Comparison of ENCODE assay signal across 9 cellular contexts in the genomic region with DNA sequence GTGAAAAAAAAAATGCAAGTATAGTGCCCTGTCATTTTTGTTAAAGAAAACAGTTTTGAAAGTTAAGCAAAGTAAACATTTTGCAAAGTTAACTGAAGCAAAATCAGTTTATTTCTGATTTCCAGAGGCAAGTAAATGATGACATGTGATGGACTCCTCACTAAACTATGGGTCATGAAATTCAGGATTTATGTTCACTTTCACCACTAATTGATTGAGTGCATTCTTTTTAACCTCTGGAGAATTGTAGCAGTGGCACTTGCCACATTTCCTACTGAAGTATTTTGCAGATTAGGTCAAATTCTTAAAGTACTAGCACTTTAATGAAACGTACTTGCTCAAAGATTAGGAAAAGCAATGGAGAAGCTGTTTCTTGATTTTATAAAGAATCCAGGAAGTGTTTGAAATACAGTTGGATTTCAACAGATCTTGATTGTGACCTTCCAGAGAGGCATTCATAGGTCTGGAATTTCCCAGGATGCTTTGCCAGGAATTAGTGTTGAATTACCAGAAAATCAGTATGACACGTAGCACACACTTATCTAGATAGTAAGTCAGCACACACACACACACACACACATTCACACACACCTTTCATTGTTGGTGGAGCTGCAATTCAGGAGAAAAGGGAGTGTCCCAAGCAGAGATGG.
DNase-seq lines count a peak whose midpoint lies in the region; ATAC-seq and TF ChIP-seq lines count a peak whose summit lies in the region.
"Had no signal": no experiment of that assay in that cellular context is flagged by ENCODE, and none has a peak within 500 bp of the region (broad histone marks: within the 10 kb centered on the region; RNA-seq: fewer than 3 reads in every experiment).

No MANE protein-coding gene starts in this region.

- H3K4me3 ChIP-seq in RWPE2 (ENCODE audit: severe bottlenecking) (no peak overlapping the region), fibroblast of villous mesenchyme (ENCODE audit: low read depth, low read length) (no peak overlapping the region), psoas muscle (peak overlapping the region; percentile 26)

- 2 to 7% (median 6%) methylated on average over 2 of the region's 2 CpGs for WGBS in psoas muscle, 3 donors

- no peaks in the 10 kb centered on the region for H3K4me1 Mint-ChIP-seq in activated CD8-positive, alpha-beta memory T cell treated with anti-CD3 and anti-CD28 coated beads, Interleukin-2, amount 10 ng/mL, durations not matched to agents 7 days and 5 days

- no peaks in the 10 kb centered on the region for H3K36me3 Mint-ChIP-seq in activated CD8-positive, alpha-beta memory T cell treated with anti-CD3 and anti-CD28 coated beads, Interleukin-2, amount 10 ng/mL, durations not matched to agents 7 days and 5 days

- H3K36me3 ChIP-seq in RWPE2 (ENCODE audit: low read depth) (no peaks in the 10 kb centered on the region), psoas muscle (ENCODE audit: insufficient read depth in 1 of 2, low read depth in 1 of 2) (no peaks in the 10 kb centered on the region)

- H3K27me3 Mint-ChIP-seq in activated CD8-positive, alpha-beta memory T cell treated with anti-CD3 and anti-CD28 coated beads, Interleukin-2, amount 10 ng/mL, durations not matched to agents 7 days and 5 days = no peaks in the 10 kb centered on the region

- no peaks in the 10 kb centered on the region for H3K9me3 ChIP-seq in RWPE2 (ENCODE audit: severe bottlenecking)
- H3K9me3 ChIP-seq in psoas muscle = no peaks in the 10 kb centered on the region

- no peak overlapping the region for H3K4me3 Mint-ChIP-seq in activated CD8-positive, alpha-beta memory T cell treated with anti-CD3 and anti-CD28 coated beads, Interleukin-2, amount 10 ng/mL, durations not matched to agents 7 days and 5 days

- peak; percentile 88 for ATAC-seq in RWPE2 (ENCODE audit: low read depth)
- peak in 3 of 4 donors; percentile 61 to 74 (median 61) for ATAC-seq in psoas muscle
- no peak for ATAC-seq in activated CD8-positive, alpha-beta memory T cell treated with anti-CD3 and anti-CD28 coated beads, Interleukin-2, amount 10 ng/mL, durations not matched to agents 7 days and 5 days

- no peak for TF ChIP-seq CTCF in RWPE2 (IDR thresholded peaks at IDR 0.05; ENCODE audit: poor library complexity, severe bottlenecking)
- TF ChIP-seq CTCF in fibroblast of villous mesenchyme (IDR thresholded peaks at IDR 0.05; ENCODE audit: insufficient read depth, low read depth, low read length) = no peak
- TF ChIP-seq CTCF in psoas muscle (IDR thresholded peaks at IDR 0.05) = no peak
- no peak for TF ChIP-seq CTCF in GM13976 (IDR thresholded peaks at IDR 0.05; ENCODE audit: borderline replicate concordance, control extremely low read depth, extremely low read depth, insufficient read depth, missing control alignments)

- H3K4me1 ChIP-seq in RWPE2 (ENCODE audit: insufficient read depth, poor library complexity, severe bottlenecking) (peaks cover 19% of the 10 kb centered on the region), psoas muscle (no peaks in the 10 kb centered on the region)

- DNase-seq in EL (peak; percentile 87), RWPE2 (ENCODE audit: low spot score) (peak; percentile 73), fibroblast of villous mesenchyme (ENCODE audit: low read depth) (peak; percentile 88), psoas muscle (no peak), GM13976 (ENCODE audit: low spot score) (no peak), NCI-H774 (lab: John Stamatoyannopoulos, UW) (no peak), NCI-H2029 (lab: John Stamatoyannopoulos, UW) (no peak)
- no peak for DNase-seq in activated CD8-positive, alpha-beta memory T cell treated with anti-CD3 and anti-CD28 coated beads, Interleukin-2, amount 10 ng/mL, durations not matched to agents 7 days and 5 days
- DNase-seq: NCI-H510A treated with DMSO at 0.1 percent for 48 hours had no signal

- H3K27me3 ChIP-seq in RWPE2 (ENCODE audit: insufficient read depth, poor library complexity, severe bottlenecking) (no peaks in the 10 kb centered on the region), psoas muscle (ENCODE audit: insufficient read depth in 3 of 3, low read length in 2 of 3) (no peaks in the 10 kb centered on the region)

- peak overlapping the region; percentile 85 for H3K27ac ChIP-seq in RWPE2 (ENCODE audit: poor library complexity, severe bottlenecking)
- peak overlapping the region; percentile 57 for H3K27ac ChIP-seq in psoas muscle

- no peak overlapping the region for H3K27ac Mint-ChIP-seq in activated CD8-positive, alpha-beta memory T cell treated with anti-CD3 and anti-CD28 coated beads, Interleukin-2, amount 10 ng/mL, durations not matched to agents 7 days and 5 days

- in situ Hi-C loops in GM13976 (cut with MboI; ENCODE audit: low sequenced_read_pairs, unreplicated experiment) = no loop called here

- no peaks in the 10 kb centered on the region for H3K9me3 Mint-ChIP-seq in activated CD8-positive, alpha-beta memory T cell treated with anti-CD3 and anti-CD28 coated beads, Interleukin-2, amount 10 ng/mL, durations not matched to agents 7 days and 5 days (ENCODE audit: low read depth)

- CTCF ChIA-PET in activated CD8-positive, alpha-beta memory T cell treated with anti-CD3 and anti-CD28 coated beads, Interleukin-2, amount 10 ng/mL, durations not matched to agents 7 days and 5 days (lab: Charles Lee) = interaction anchor here (1.1 kb wide), 1 partner anchor 9 kb away, joined by 3 read pairs; no protein-coding TSS in a partner anchor

- intact Hi-C loops in psoas muscle (cut with DNase I) = no loop called here

Comparison
In these comparisons a context has a peak if more than half of its experiments do, and no peak if none do; other contexts are left out.
1. DNase-seq: peak in EL (single experiment), RWPE2 (single experiment) and fibroblast of villous mesenchyme (single experiment); none in psoas muscle (0 of 2), GM13976 (single experiment), activated CD8-positive, alpha-beta memory T cell treated with anti-CD3 and anti-CD28 coated beads, Interleukin-2, amount 10 ng/mL, durations not matched to agents 7 days and 5 days (single experiment), NCI-H774 (single experiment) and NCI-H2029 (single experiment).